1 cellular context compared by ENCODE assay signal in the genomic region with DNA sequence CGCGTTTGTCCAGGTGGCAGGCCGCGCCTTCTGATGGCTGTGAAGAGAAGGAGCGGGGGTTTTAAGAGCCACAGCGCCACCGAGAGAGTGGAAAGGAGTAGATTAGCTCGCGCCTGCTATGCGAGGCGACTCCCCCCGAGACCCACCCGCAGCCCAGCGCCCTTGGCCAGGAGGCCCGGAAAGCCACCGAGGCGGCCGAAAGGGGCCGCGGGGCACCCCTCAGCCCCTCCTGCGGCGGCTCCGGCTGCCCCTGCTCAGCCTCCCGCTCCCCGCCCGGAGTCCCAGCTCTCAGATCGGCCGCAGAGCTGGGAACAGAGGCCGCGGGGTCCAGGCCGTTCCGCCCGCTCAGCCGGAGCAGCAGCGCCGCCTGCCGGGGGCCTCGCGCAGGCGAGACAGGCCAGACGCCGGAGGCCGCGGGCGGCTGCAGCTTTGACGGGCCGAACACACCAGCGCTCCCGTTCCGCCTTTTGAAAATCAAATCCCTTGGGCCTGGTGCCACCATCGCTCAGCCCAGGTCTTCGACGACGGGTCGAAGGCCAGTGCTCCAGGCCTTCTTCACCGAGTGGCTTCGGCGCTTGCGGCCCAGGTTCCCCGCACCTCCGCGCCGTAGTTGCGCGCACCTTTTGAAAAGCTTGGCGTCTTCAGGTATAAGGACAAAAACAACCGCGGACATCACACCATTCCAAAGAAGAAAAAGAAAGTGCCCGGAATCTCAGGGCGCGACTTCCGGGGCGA.
TF ChIP-seq lines count a peak whose summit lies in the region.

No MANE protein-coding gene starts in this region.

TF ChIP-seq in GM23338, 12 proteins besides CTCF, POLR2A, EP300 and RAD21 (continued from another document):
- TF ChIP-seq, protein P1, sequence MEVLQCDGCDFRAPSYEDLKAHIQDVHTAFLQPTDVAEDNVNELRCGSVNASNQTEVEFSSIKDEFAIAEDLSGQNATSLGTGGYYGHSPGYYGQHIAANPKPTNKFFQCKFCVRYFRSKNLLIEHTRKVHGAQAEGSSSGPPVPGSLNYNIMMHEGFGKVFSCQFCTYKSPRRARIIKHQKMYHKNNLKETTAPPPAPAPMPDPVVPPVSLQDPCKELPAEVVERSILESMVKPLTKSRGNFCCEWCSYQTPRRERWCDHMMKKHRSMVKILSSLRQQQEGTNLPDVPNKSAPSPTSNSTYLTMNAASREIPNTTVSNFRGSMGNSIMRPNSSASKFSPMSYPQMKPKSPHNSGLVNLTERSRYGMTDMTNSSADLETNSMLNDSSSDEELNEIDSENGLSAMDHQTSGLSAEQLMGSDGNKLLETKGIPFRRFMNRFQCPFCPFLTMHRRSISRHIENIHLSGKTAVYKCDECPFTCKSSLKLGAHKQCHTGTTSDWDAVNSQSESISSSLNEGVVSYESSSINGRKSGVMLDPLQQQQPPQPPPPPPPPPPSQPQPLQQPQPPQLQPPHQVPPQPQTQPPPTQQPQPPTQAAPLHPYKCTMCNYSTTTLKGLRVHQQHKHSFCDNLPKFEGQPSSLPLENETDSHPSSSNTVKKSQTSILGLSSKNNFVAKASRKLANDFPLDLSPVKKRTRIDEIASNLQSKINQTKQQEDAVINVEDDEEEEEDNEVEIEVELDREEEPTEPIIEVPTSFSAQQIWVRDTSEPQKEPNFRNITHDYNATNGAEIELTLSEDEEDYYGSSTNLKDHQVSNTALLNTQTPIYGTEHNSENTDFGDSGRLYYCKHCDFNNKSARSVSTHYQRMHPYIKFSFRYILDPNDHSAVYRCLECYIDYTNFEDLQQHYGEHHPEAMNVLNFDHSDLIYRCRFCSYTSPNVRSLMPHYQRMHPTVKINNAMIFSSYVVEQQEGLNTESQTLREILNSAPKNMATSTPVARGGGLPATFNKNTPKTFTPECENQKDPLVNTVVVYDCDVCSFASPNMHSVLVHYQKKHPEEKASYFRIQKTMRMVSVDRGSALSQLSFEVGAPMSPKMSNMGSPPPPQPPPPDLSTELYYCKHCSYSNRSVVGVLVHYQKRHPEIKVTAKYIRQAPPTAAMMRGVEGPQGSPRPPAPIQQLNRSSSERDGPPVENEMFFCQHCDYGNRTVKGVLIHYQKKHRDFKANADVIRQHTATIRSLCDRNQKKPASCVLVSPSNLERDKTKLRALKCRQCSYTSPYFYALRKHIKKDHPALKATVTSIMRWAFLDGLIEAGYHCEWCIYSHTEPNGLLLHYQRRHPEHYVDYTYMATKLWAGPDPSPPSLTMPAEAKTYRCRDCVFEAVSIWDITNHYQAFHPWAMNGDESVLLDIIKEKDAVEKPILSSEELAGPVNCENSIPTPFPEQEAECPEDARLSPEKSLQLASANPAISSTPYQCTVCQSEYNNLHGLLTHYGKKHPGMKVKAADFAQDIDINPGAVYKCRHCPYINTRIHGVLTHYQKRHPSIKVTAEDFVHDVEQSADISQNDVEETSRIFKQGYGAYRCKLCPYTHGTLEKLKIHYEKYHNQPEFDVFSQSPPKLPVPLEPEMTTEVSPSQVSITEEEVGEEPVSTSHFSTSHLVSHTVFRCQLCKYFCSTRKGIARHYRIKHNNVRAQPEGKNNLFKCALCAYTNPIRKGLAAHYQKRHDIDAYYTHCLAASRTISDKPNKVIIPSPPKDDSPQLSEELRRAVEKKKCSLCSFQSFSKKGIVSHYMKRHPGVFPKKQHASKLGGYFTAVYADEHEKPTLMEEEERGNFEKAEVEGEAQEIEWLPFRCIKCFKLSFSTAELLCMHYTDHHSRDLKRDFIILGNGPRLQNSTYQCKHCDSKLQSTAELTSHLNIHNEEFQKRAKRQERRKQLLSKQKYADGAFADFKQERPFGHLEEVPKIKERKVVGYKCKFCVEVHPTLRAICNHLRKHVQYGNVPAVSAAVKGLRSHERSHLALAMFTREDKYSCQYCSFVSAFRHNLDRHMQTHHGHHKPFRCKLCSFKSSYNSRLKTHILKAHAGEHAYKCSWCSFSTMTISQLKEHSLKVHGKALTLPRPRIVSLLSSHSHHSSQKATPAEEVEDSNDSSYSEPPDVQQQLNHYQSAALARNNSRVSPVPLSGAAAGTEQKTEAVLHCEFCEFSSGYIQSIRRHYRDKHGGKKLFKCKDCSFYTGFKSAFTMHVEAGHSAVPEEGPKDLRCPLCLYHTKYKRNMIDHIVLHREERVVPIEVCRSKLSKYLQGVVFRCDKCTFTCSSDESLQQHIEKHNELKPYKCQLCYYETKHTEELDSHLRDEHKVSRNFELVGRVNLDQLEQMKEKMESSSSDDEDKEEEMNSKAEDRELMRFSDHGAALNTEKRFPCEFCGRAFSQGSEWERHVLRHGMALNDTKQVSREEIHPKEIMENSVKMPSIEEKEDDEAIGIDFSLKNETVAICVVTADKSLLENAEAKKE (CRISPR knock-in tag; IDR thresholded peaks at IDR 0.05): no peak
- TF ChIP-seq, protein P2, sequence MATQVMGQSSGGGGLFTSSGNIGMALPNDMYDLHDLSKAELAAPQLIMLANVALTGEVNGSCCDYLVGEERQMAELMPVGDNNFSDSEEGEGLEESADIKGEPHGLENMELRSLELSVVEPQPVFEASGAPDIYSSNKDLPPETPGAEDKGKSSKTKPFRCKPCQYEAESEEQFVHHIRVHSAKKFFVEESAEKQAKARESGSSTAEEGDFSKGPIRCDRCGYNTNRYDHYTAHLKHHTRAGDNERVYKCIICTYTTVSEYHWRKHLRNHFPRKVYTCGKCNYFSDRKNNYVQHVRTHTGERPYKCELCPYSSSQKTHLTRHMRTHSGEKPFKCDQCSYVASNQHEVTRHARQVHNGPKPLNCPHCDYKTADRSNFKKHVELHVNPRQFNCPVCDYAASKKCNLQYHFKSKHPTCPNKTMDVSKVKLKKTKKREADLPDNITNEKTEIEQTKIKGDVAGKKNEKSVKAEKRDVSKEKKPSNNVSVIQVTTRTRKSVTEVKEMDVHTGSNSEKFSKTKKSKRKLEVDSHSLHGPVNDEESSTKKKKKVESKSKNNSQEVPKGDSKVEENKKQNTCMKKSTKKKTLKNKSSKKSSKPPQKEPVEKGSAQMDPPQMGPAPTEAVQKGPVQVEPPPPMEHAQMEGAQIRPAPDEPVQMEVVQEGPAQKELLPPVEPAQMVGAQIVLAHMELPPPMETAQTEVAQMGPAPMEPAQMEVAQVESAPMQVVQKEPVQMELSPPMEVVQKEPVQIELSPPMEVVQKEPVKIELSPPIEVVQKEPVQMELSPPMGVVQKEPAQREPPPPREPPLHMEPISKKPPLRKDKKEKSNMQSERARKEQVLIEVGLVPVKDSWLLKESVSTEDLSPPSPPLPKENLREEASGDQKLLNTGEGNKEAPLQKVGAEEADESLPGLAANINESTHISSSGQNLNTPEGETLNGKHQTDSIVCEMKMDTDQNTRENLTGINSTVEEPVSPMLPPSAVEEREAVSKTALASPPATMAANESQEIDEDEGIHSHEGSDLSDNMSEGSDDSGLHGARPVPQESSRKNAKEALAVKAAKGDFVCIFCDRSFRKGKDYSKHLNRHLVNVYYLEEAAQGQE (IDR thresholded peaks at IDR 0.05; ENCODE audit: unreplicated experiment): no peak
- TF ChIP-seq, protein P3, sequence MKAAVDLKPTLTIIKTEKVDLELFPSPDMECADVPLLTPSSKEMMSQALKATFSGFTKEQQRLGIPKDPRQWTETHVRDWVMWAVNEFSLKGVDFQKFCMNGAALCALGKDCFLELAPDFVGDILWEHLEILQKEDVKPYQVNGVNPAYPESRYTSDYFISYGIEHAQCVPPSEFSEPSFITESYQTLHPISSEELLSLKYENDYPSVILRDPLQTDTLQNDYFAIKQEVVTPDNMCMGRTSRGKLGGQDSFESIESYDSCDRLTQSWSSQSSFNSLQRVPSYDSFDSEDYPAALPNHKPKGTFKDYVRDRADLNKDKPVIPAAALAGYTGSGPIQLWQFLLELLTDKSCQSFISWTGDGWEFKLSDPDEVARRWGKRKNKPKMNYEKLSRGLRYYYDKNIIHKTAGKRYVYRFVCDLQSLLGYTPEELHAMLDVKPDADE (IDR thresholded peaks at IDR 0.05): no peak
- peak; percentile 89 for TF ChIP-seq EZH2phosphoT487 (IDR thresholded peaks at IDR 0.05; ENCODE audit: unreplicated experiment)
